12 cellular contexts compared by ENCODE assay signal in genomic region chr12:116592731-116593130, GRCh38. TPM values are rescaled to one million over a fixed set of nuclear protein-coding genes. Genes with fewer than 3 reads are reported as not detected.
DNase-seq lines count a peak whose midpoint lies in the region; ATAC-seq and TF ChIP-seq lines count a peak whose summit lies in the region.
"Had no signal": no experiment of that assay in that cellular context is flagged by ENCODE, and none has a peak within 500 bp of the region (broad histone marks: within the 10 kb centered on the region; RNA-seq: fewer than 3 reads in every experiment).

No MANE protein-coding gene starts in this region.

- H3K4me3 ChIP-seq in Caco-2 (ENCODE audit: low read depth, low read length) (no peak overlapping the region), Panc1 (ENCODE audit: low read depth in 2 of 2, low read length in 2 of 2) (no peak overlapping the region), sigmoid colon (no peak overlapping the region)
- H3K4me3 ChIP-seq: heart left ventricle had no signal

- H3K4me3 Mint-ChIP-seq in Caco-2 (ENCODE audit: unreplicated experiment): peak overlapping the region; percentile 49
- H3K4me3 Mint-ChIP-seq: activated T-cell treated with anti-CD3 and anti-CD28 coated beads, Interleukin-2, amount 50 U/mL, for 4 hours had no signal

- DNase-seq in Caco-2 (no peak), Panc1 (ENCODE audit: low read depth, low spot score) (no peak), fibroblast of peridontal ligament (ENCODE audit: extremely low read depth) (peak; percentile 48), sigmoid colon (no peak), HT-29 (ENCODE audit: low spot score) (no peak), NCI-H2081 (lab: John Stamatoyannopoulos, UW) (no peak), ureter (ENCODE audit: low spot score) (no peak)
- DNase-seq: activated T-cell treated with anti-CD3 and anti-CD28 coated beads, Interleukin-2, amount 50 U/mL, for 4 hours; cerebellar nuclear complex; stimulated activated CD4-positive, alpha-beta T cell treated with anti-CD3 and anti-CD28 coated beads, Interleukin-4, amount 100 ng/mL, for 1 hour had no signal

- H3K27me3 Mint-ChIP-seq in Caco-2 (ENCODE audit: insufficient read depth, unreplicated experiment): no peaks in the 10 kb centered on the region

- in situ Hi-C loops in Panc1 (cut with HindIII; ENCODE audit: low pct_unique_long_range_greater_than_20kb, low sequenced_read_pairs): no loop called here

- POLR2A ChIA-PET in Caco-2 (lab: Charles Lee) (no interaction called here), Panc1 (lab: Charles Lee) (no interaction called here)

- TF ChIP-seq CTCF in Caco-2 (IDR thresholded peaks at IDR 0.05; ENCODE audit: insufficient read depth in 1 of 2, low read depth in 1 of 2, low read length in 1 of 2, severe bottlenecking in 1 of 2, unreplicated experiment in 1 of 2) (no peak), Panc1 (IDR thresholded peaks at IDR 0.05) (no peak), sigmoid colon (IDR thresholded peaks at IDR 0.05) (no peak)

- TF ChIP-seq POLR2A in sigmoid colon (IDR thresholded peaks at IDR 0.05): no peak

- peak overlapping the region; percentile 77 for H3K27ac Mint-ChIP-seq in Caco-2 (ENCODE audit: unreplicated experiment)

- BruUV-seq in Caco-2 (replicated peaks; lab: Mats Ljungman, UMichigan) (no TSS peak), Panc1 (replicated peaks; lab: Mats Ljungman, UMichigan) (no TSS peak)

- H3K4me1 Mint-ChIP-seq in Caco-2 (ENCODE audit: low read depth, unreplicated experiment): peaks cover 30% of the 10 kb centered on the region

- no peaks in the 10 kb centered on the region for H3K36me3 ChIP-seq in Caco-2 (ENCODE audit: control insufficient read depth, insufficient read depth, low read length)
- H3K36me3 ChIP-seq in Panc1 (ENCODE audit: control insufficient read depth, insufficient read depth, low read length): no peaks in the 10 kb centered on the region
- H3K36me3 ChIP-seq in sigmoid colon: no peaks in the 10 kb centered on the region
- H3K36me3 ChIP-seq: heart left ventricle had no signal

- WGBS in sigmoid colon, 2 donors: 51 to 77% methylated on average over 8 of the region's 8 CpGs

- no peaks in the 10 kb centered on the region for H3K27me3 ChIP-seq in Caco-2 (replicated peaks; ENCODE audit: control insufficient read depth, insufficient read depth, low read length)
- H3K27me3 ChIP-seq in Panc1 (ENCODE audit: control insufficient read depth, insufficient read depth, low read length): no peaks in the 10 kb centered on the region
- no peaks in the 10 kb centered on the region for H3K27me3 ChIP-seq in sigmoid colon
- H3K27me3 ChIP-seq: heart left ventricle had no signal

- CTCF ChIA-PET in Caco-2 (lab: Charles Lee) (interaction anchor here (0.6 kb wide), 1 partner anchor 44 kb away, joined by 6 read pairs; no protein-coding TSS in a partner anchor), Panc1 (lab: Charles Lee) (no interaction called here)

- peaks cover 11% of the 10 kb centered on the region for H3K9me3 Mint-ChIP-seq in Caco-2 (ENCODE audit: unreplicated experiment)
- H3K9me3 Mint-ChIP-seq: activated T-cell treated with anti-CD3 and anti-CD28 coated beads, Interleukin-2, amount 50 U/mL, for 4 hours had no signal

- intact Hi-C loops in Caco-2 (cut with micrococcal nuclease; ENCODE audit: unreplicated experiment) (loop anchor here (1.0 to 10.0 kb wide), 3 partner anchors 45 to 365 kb away; no protein-coding TSS in a partner anchor), Panc1 (cut with micrococcal nuclease; ENCODE audit: unreplicated experiment) (loop anchor here (10.0 kb wide), 1 partner anchor 138 kb away; no protein-coding TSS in a partner anchor), sigmoid colon (cut with DNase I) (loop anchor here (5.0 kb wide), 1 partner anchor 50 kb away; no protein-coding TSS in a partner anchor)

- H3K27ac ChIP-seq in Panc1 (ENCODE audit: low read length): peak overlapping the region; percentile 5; the same call in 1 of the 2 replicates
- H3K27ac ChIP-seq in sigmoid colon: peak overlapping the region; percentile 48 to 79 (median 70)

- no peaks in the 10 kb centered on the region for H3K9me3 ChIP-seq in Caco-2
- no peaks in the 10 kb centered on the region for H3K9me3 ChIP-seq in Panc1 (ENCODE audit: control insufficient read depth, insufficient read depth, low read depth, low read length)
- H3K9me3 ChIP-seq in sigmoid colon: no peaks in the 10 kb centered on the region
- H3K9me3 ChIP-seq: heart left ventricle had no signal

- no peak for TF ChIP-seq EP300 in sigmoid colon (IDR thresholded peaks at IDR 0.05)

- H3K36me3 Mint-ChIP-seq in Caco-2 (ENCODE audit: insufficient read depth, unreplicated experiment): peaks cover 8% of the 10 kb centered on the region

- peaks cover 29% of the 10 kb centered on the region for H3K4me1 ChIP-seq in Caco-2
- peaks cover 13% of the 10 kb centered on the region for H3K4me1 ChIP-seq in Panc1 (ENCODE audit: control insufficient read depth, insufficient read depth, low read length)
- peaks cover 0 to 22% (median 14%) of the 10 kb centered on the region in 4 donors for H3K4me1 ChIP-seq in sigmoid colon

- ATAC-seq in Panc1 (no peak), GM18868 (IDR thresholded peaks at IDR 0.05; ENCODE audit: unreplicated experiment) (no peak)
- ATAC-seq: activated T-cell treated with anti-CD3 and anti-CD28 coated beads, Interleukin-2, amount 50 U/mL, for 4 hours had no signal

RNA-seq across cellular contexts. Expression of gene MAP1LC3B2, which starts 33.5 kb away (rescaled TPM):
- total RNA-seq in Caco-2 (2022) (1.8 TPM in 1 of 2 replicates, not detected in the other), Panc1 (2021; ENCODE audit: unreplicated experiment) (1.9 TPM), sigmoid colon (1 to 10 TPM in 1 of 4 donors, not detected in 3; 1.1 TPM), ureter (not detected)
- polyA plus RNA-seq in Panc1 (2012; ENCODE audit: insufficient read length): 9.4 TPM
- 1 to 10 TPM in 2 of 3 donors, under 1 TPM in 1; 0.90 to 6.2 (median 4.8) TPM for polyA plus RNA-seq in sigmoid colon
- total RNA-seq in HT-29 (2014; rRNA removed; shearing (Covaris generic)): 0.73 TPM in 1 of 2 replicates, not detected in the other
